Comparison of ENCODE assay signal across 16 cellular contexts in genomic region chr1:42221952-42222606, GRCh38. TPM values are rescaled to one million over a fixed set of nuclear protein-coding genes. Genes with fewer than 3 reads are reported as not detected.
DNase-seq lines count a peak whose midpoint lies in the region; ATAC-seq and TF ChIP-seq lines count a peak whose summit lies in the region.
"Had no signal": no experiment of that assay in that cellular context is flagged by ENCODE, and none has a peak within 500 bp of the region (broad histone marks: within the 10 kb centered on the region; RNA-seq: fewer than 3 reads in every experiment).

No MANE protein-coding gene starts in this region.

- no peak for TF ChIP-seq POLR2A in erythroblast (IDR thresholded peaks at IDR 0.05; ENCODE audit: low read length)

- 0 out of 2 replicates have a peak, but pooled peaks cover 4% of the 10 kb centered on the region for H3K36me3 ChIP-seq in RWPE2 (ENCODE audit: low read depth)
- H3K36me3 ChIP-seq: tibial nerve had no signal

- ATAC-seq in RWPE2 (ENCODE audit: low read depth) (peak; percentile 74), HG02852 (IDR thresholded peaks at IDR 0.05; ENCODE audit: unreplicated experiment) (no peak)
- no peak for ATAC-seq in stimulated activated memory B cell treated with anti-CD40 and anti-IgM and Interleukin-4, amounts not matched to agents 10 μg/mL and 1 μg/mL and 100 μg/mL, for 72 hours
- ATAC-seq: naive thymus-derived CD8-positive, alpha-beta T cell had no signal

- H3K9me3 ChIP-seq in RWPE2 (ENCODE audit: severe bottlenecking): no peaks in the 10 kb centered on the region
- H3K9me3 ChIP-seq: tibial nerve had no signal

- intact Hi-C loops in activated CD4-positive, alpha-beta T cell treated with anti-CD3 and anti-CD28 coated beads, Interleukin-2, amount 10 ng/mL, durations not matched to agents 24 days and 14 days (cut with micrococcal nuclease): no loop called here

- H3K36me3 Mint-ChIP-seq in activated CD4-positive, alpha-beta T cell treated with anti-CD3 and anti-CD28 coated beads, Interleukin-2, amount 10 ng/mL, durations not matched to agents 24 days and 14 days (ENCODE audit: low read depth): peaks cover 23% of the 10 kb centered on the region
- peaks cover 40% of the 10 kb centered on the region for H3K36me3 Mint-ChIP-seq in activated CD4-positive, alpha-beta T cell treated with anti-CD3 and anti-CD28 coated beads, Interleukin-2, amount 10 ng/mL, durations not matched to agents 7 days and 5 days (ENCODE audit: low read depth)
- H3K36me3 Mint-ChIP-seq in stimulated activated memory B cell treated with anti-CD40 and anti-IgM and Interleukin-4, amounts not matched to agents 10 μg/mL and 1 μg/mL and 100 μg/mL, for 72 hours: peaks cover 62% of the 10 kb centered on the region

- POLR2A ChIA-PET in activated CD4-positive, alpha-beta T cell treated with anti-CD3 and anti-CD28 coated beads, Interleukin-2, amount 10 ng/mL, durations not matched to agents 7 days and 5 days (lab: Charles Lee): no interaction called here

- no peak overlapping the region for H3K27ac ChIP-seq in RWPE2 (ENCODE audit: poor library complexity, severe bottlenecking)
- H3K27ac ChIP-seq: tibial nerve had no signal

- no peaks in the 10 kb centered on the region for H3K27me3 Mint-ChIP-seq in activated CD4-positive, alpha-beta T cell treated with anti-CD3 and anti-CD28 coated beads, Interleukin-2, amount 10 ng/mL, durations not matched to agents 24 days and 14 days
- H3K27me3 Mint-ChIP-seq in activated CD4-positive, alpha-beta T cell treated with anti-CD3 and anti-CD28 coated beads, Interleukin-2, amount 10 ng/mL, durations not matched to agents 7 days and 5 days: no peaks in the 10 kb centered on the region
- H3K27me3 Mint-ChIP-seq in stimulated activated memory B cell treated with anti-CD40 and anti-IgM and Interleukin-4, amounts not matched to agents 10 μg/mL and 1 μg/mL and 100 μg/mL, for 72 hours: no peaks in the 10 kb centered on the region
- H3K27me3 Mint-ChIP-seq: naive thymus-derived CD8-positive, alpha-beta T cell had no signal

- H3K9me3 Mint-ChIP-seq in activated CD4-positive, alpha-beta T cell treated with anti-CD3 and anti-CD28 coated beads, Interleukin-2, amount 10 ng/mL, durations not matched to agents 24 days and 14 days: no peaks in the 10 kb centered on the region
- H3K9me3 Mint-ChIP-seq in activated CD4-positive, alpha-beta T cell treated with anti-CD3 and anti-CD28 coated beads, Interleukin-2, amount 10 ng/mL, durations not matched to agents 7 days and 5 days: peaks cover 3% of the 10 kb centered on the region
- H3K9me3 Mint-ChIP-seq in stimulated activated memory B cell treated with anti-CD40 and anti-IgM and Interleukin-4, amounts not matched to agents 10 μg/mL and 1 μg/mL and 100 μg/mL, for 72 hours: peaks cover 2% of the 10 kb centered on the region

- H3K27ac Mint-ChIP-seq in activated CD4-positive, alpha-beta T cell treated with anti-CD3 and anti-CD28 coated beads, Interleukin-2, amount 10 ng/mL, durations not matched to agents 24 days and 14 days: no peak overlapping the region
- no peak overlapping the region for H3K27ac Mint-ChIP-seq in activated CD4-positive, alpha-beta T cell treated with anti-CD3 and anti-CD28 coated beads, Interleukin-2, amount 10 ng/mL, durations not matched to agents 7 days and 5 days
- peak overlapping the region; percentile 43 for H3K27ac Mint-ChIP-seq in stimulated activated memory B cell treated with anti-CD40 and anti-IgM and Interleukin-4, amounts not matched to agents 10 μg/mL and 1 μg/mL and 100 μg/mL, for 72 hours

- TF ChIP-seq CTCF in RWPE2 (IDR thresholded peaks at IDR 0.05; ENCODE audit: poor library complexity, severe bottlenecking): no peak

- H3K27me3 ChIP-seq in RWPE2 (ENCODE audit: insufficient read depth, poor library complexity, severe bottlenecking): no peaks in the 10 kb centered on the region
- H3K27me3 ChIP-seq: tibial nerve had no signal

- CTCF ChIA-PET in activated CD4-positive, alpha-beta T cell treated with anti-CD3 and anti-CD28 coated beads, Interleukin-2, amount 10 ng/mL, durations not matched to agents 7 days and 5 days (lab: Charles Lee): no interaction called here

- no peak overlapping the region for H3K4me3 Mint-ChIP-seq in activated CD4-positive, alpha-beta T cell treated with anti-CD3 and anti-CD28 coated beads, Interleukin-2, amount 10 ng/mL, durations not matched to agents 24 days and 14 days
- no peak overlapping the region for H3K4me3 Mint-ChIP-seq in activated CD4-positive, alpha-beta T cell treated with anti-CD3 and anti-CD28 coated beads, Interleukin-2, amount 10 ng/mL, durations not matched to agents 7 days and 5 days
- H3K4me3 Mint-ChIP-seq in stimulated activated memory B cell treated with anti-CD40 and anti-IgM and Interleukin-4, amounts not matched to agents 10 μg/mL and 1 μg/mL and 100 μg/mL, for 72 hours: no peak overlapping the region

- peaks cover 9% of the 10 kb centered on the region for H3K4me1 Mint-ChIP-seq in activated CD4-positive, alpha-beta T cell treated with anti-CD3 and anti-CD28 coated beads, Interleukin-2, amount 10 ng/mL, durations not matched to agents 24 days and 14 days
- peaks cover 11% of the 10 kb centered on the region for H3K4me1 Mint-ChIP-seq in activated CD4-positive, alpha-beta T cell treated with anti-CD3 and anti-CD28 coated beads, Interleukin-2, amount 10 ng/mL, durations not matched to agents 7 days and 5 days
- peaks cover 49% of the 10 kb centered on the region for H3K4me1 Mint-ChIP-seq in stimulated activated memory B cell treated with anti-CD40 and anti-IgM and Interleukin-4, amounts not matched to agents 10 μg/mL and 1 μg/mL and 100 μg/mL, for 72 hours

- peak; percentile 4 for DNase-seq in activated CD4-positive, alpha-beta T cell treated with anti-CD3 and anti-CD28 coated beads, Interleukin-2, amount 10 ng/mL, durations not matched to agents 24 days and 14 days
- DNase-seq in activated CD4-positive, alpha-beta T cell treated with anti-CD3 and anti-CD28 coated beads, Interleukin-2, amount 10 ng/mL, durations not matched to agents 7 days and 5 days: no peak
- DNase-seq in RWPE2 (ENCODE audit: low spot score) (no peak), erythroblast (lab: John Stamatoyannopoulos, UW) (peak; percentile 19 to 39), T-helper 9 cell (no peak), COR-L47 (lab: John Stamatoyannopoulos, UW) (no peak)
- DNase-seq: activated CD4-positive, alpha-beta T cell treated with anti-CD3 and anti-CD28 coated beads for 48 hours; kidney; naive thymus-derived CD8-positive, alpha-beta T cell; NCI-H1105; NCI-H526 treated with DMSO at 0.1 percent for 48 hours; small intestine had no signal

- H3K4me3 ChIP-seq in RWPE2 (ENCODE audit: severe bottlenecking): no peak overlapping the region
- H3K4me3 ChIP-seq: tibial nerve had no signal

- peaks cover 11% of the 10 kb centered on the region for H3K4me1 ChIP-seq in RWPE2 (ENCODE audit: insufficient read depth, poor library complexity, severe bottlenecking)

RNA-seq across cellular contexts. Expression of gene GUCA2A, which starts 57.5 kb away (rescaled TPM):
- total RNA-seq in activated CD4-positive, alpha-beta T cell treated with anti-CD3 and anti-CD28 coated beads, Interleukin-2, amount 10 ng/mL, durations not matched to agents 24 days and 14 days: not detected in 2 replicates
- total RNA-seq in activated CD4-positive, alpha-beta T cell treated with anti-CD3 and anti-CD28 coated beads, Interleukin-2, amount 10 ng/mL, durations not matched to agents 7 days and 5 days: not detected
- total RNA-seq: G401; kidney; naive thymus-derived CD8-positive, alpha-beta T cell; tibial nerve had no signal

Comparison
In these comparisons a context has a peak if more than half of its experiments do, and no peak if none do; other contexts are left out.
1. DNase-seq: peak in activated CD4-positive, alpha-beta T cell treated with anti-CD3 and anti-CD28 coated beads, Interleukin-2, amount 10 ng/mL, durations not matched to agents 24 days and 14 days (single experiment) and erythroblast (2 of 2); none in activated CD4-positive, alpha-beta T cell treated with anti-CD3 and anti-CD28 coated beads, Interleukin-2, amount 10 ng/mL, durations not matched to agents 7 days and 5 days (single experiment), RWPE2 (single experiment), T-helper 9 cell (single experiment) and COR-L47 (single experiment).